ENCODE assay signal across 8 cellular contexts in genomic region chr4:85777908-85778808, GRCh38.
DNase-seq lines count a peak whose midpoint lies in the region; ATAC-seq and TF ChIP-seq lines count a peak whose summit lies in the region.

No MANE protein-coding gene starts in this region.

- intact Hi-C loops in left ventricle myocardium superior (cut with micrococcal nuclease) (no loop called here), uterus (cut with DNase I; ENCODE audit: low total_unique reads) (no loop called here)

- peak overlapping the region; percentile 30 to 31 for H3K4me3 ChIP-seq in uterus

- H3K4me1 Mint-ChIP-seq in naive thymus-derived CD8-positive, alpha-beta T cell, result peaks cover 0 to 8% (median 0%) of the 10 kb centered on the region in 4 donors

- H3K27me3 Mint-ChIP-seq in naive thymus-derived CD8-positive, alpha-beta T cell, result peaks cover 0 to 4% (median 0%) of the 10 kb centered on the region in 5 donors

- TF ChIP-seq POLR2A in uterus (IDR thresholded peaks at IDR 0.05), result no peak

- POLR2A ChIA-PET in naive thymus-derived CD8-positive, alpha-beta T cell (lab: Charles Lee), result no interaction called here

- peak overlapping the region in 3 of 10 donors; percentile 20 to 74 (median 41) for H3K27ac Mint-ChIP-seq in naive thymus-derived CD8-positive, alpha-beta T cell

- no peaks in the 10 kb centered on the region for H3K36me3 ChIP-seq in uterus

- TF ChIP-seq CTCF in GM10266 (IDR thresholded peaks at IDR 0.05; ENCODE audit: control insufficient read depth, insufficient read depth, low read depth, missing control alignments) (no peak), uterus (IDR thresholded peaks at IDR 0.05) (no peak)

- peak overlapping the region in 2 of 10 donors; percentile 52 to 82 for H3K4me3 Mint-ChIP-seq in naive thymus-derived CD8-positive, alpha-beta T cell

- peak; percentile 18 for ATAC-seq in left ventricle myocardium superior
- no peak for ATAC-seq in naive thymus-derived CD8-positive, alpha-beta T cell

- DNase-seq in GM10266 (ENCODE audit: extremely low spot score) (peak; percentile 26), HCEC 1CT (peak; percentile 45), NCI-H524 treated with DMSO at 0.1 percent for 48 hours (lab: John Stamatoyannopoulos, UW) (peak; percentile 34), left ventricle myocardium superior (no peak), uterus (no peak), DMS 273 (lab: John Stamatoyannopoulos, UW; ENCODE audit: unreplicated experiment) (no peak), putamen (ENCODE audit: low spot score) (no peak)
- DNase-seq in naive thymus-derived CD8-positive, alpha-beta T cell, result no peak

- no peaks in the 10 kb centered on the region for H3K27me3 ChIP-seq in uterus

- no peaks in the 10 kb centered on the region for H3K36me3 Mint-ChIP-seq in naive thymus-derived CD8-positive, alpha-beta T cell

- no peaks in the 10 kb centered on the region for H3K4me1 ChIP-seq in uterus

- H3K9me3 ChIP-seq in uterus, result no peaks in the 10 kb centered on the region

- H3K27ac ChIP-seq in uterus, result peak overlapping the region; percentile 67 to 80

- H3K9me3 Mint-ChIP-seq in naive thymus-derived CD8-positive, alpha-beta T cell, result peaks cover 0 to 13% (median 0%) of the 10 kb centered on the region in 9 donors

Comparison
In these comparisons a context has a peak if more than half of its experiments do, and no peak if none do; other contexts are left out.
1. DNase-seq: peak in GM10266 (single experiment), HCEC 1CT (single experiment) and NCI-H524 treated with DMSO at 0.1 percent for 48 hours (single experiment); none in left ventricle myocardium superior (single experiment), uterus (0 of 2), naive thymus-derived CD8-positive, alpha-beta T cell (0 of 10), DMS 273 (single experiment) and putamen (single experiment).